9 cellular contexts compared by ENCODE assay signal in genomic region chr16:31451681-31452351, GRCh38. TPM values are rescaled to one million over a fixed set of nuclear protein-coding genes. Genes with fewer than 3 reads are reported as not detected.
DNase-seq lines count a peak whose midpoint lies in the region; ATAC-seq and TF ChIP-seq lines count a peak whose summit lies in the region.
"Had no signal": no experiment of that assay in that cellular context is flagged by ENCODE, and none has a peak within 500 bp of the region (broad histone marks: within the 10 kb centered on the region; RNA-seq: fewer than 3 reads in every experiment).

No MANE protein-coding gene starts in this region.

- peaks cover 4% of the 10 kb centered on the region for H3K36me3 Mint-ChIP-seq in MCF 10A (ENCODE audit: insufficient read depth, unreplicated experiment)

- no peak overlapping the region for H3K27ac ChIP-seq in HEK293 (ENCODE audit: extremely low read depth, low read depth, low read length)
- H3K27ac ChIP-seq in thoracic aorta = peak overlapping the region; percentile 79 to 82

- H3K4me3 ChIP-seq in HEK293 (ENCODE audit: low read depth, low read length) (no peak overlapping the region), thoracic aorta (no peak overlapping the region)
- H3K4me3 ChIP-seq: SK-N-MC had no signal

- H3K9me3 ChIP-seq in HEK293 (ENCODE audit: control insufficient read depth, insufficient read depth, low read depth, low read length) = no peaks in the 10 kb centered on the region
- no peaks in the 10 kb centered on the region for H3K9me3 ChIP-seq in thoracic aorta

- ATAC-seq in thoracic aorta (ENCODE audit: insufficient number of reproducible peaks, low FRiP score, low read depth) = no peak
- no peak for ATAC-seq in GM18505 (IDR thresholded peaks at IDR 0.05; ENCODE audit: unreplicated experiment)

- peaks cover 0 to 11% of the 10 kb centered on the region in 2 experiments; a peak in 1 of 3 replicates for H3K36me3 ChIP-seq in HEK293 (ENCODE audit: control insufficient read depth in 2 of 2, insufficient read depth in 1 of 2, low read length in 2 of 2)
- no peaks in the 10 kb centered on the region for H3K36me3 ChIP-seq in thoracic aorta

- DNase-seq in COLO829 (ENCODE audit: low spot score) (peak; percentile 49), NCI-H524 (lab: John Stamatoyannopoulos, UW) (peak; percentile 37 to 82), MCF 10A (ENCODE audit: unreplicated experiment) (peak; percentile 77), left kidney (ENCODE audit: low read depth, low spot score) (peak; percentile 95), thoracic aorta (ENCODE audit: low spot score) (no peak)
- no peak for DNase-seq in activated CD4-positive, alpha-beta T cell treated with anti-CD3 and anti-CD28 coated beads, Interleukin-2, amount 50 U/mL, for 48 hours

- H3K9me3 Mint-ChIP-seq in MCF 10A (ENCODE audit: unreplicated experiment) = no peaks in the 10 kb centered on the region

- peaks cover 21% of the 10 kb centered on the region for H3K4me1 Mint-ChIP-seq in MCF 10A (ENCODE audit: insufficient read depth, unreplicated experiment)

- POLR2A ChIA-PET in HEK293 (lab: Yijun Ruan, JAX) (interaction anchor here (0.5 to 1.5 kb wide), 8 partner anchors 8 to 1386 kb away, joined by 3 to 6 read pairs (median 4); partner anchors contain the start of genes ALDOA, ARMC5, FUS and KAT8), MCF 10A (lab: Yijun Ruan, JAX) (interaction anchor here (0.6 to 4.8 kb wide), 20 partner anchors 8 to 637 kb away, joined by 3 to 29 read pairs (median 6); partner anchors contain the start of genes ARMC5, FUS, KAT8 and RUSF1)

- H3K27ac Mint-ChIP-seq in MCF 10A (ENCODE audit: low read depth, unreplicated experiment) = peak overlapping the region; percentile 94

- H3K27me3 Mint-ChIP-seq in MCF 10A (ENCODE audit: insufficient read depth, unreplicated experiment) = no peaks in the 10 kb centered on the region

- TF ChIP-seq CTCF in HEK293 (tag by site-specific recombination; IDR thresholded peaks at IDR 0.05) (peak; percentile 78), MCF 10A (IDR thresholded peaks at IDR 0.05; ENCODE audit: unreplicated experiment) (peak; percentile 48), thoracic aorta (IDR thresholded peaks at IDR 0.05) (peak; percentile 64)

- BruUV-seq in MCF 10A (replicated peaks; lab: Mats Ljungman, UMichigan) = no TSS peak

- TF ChIP-seq POLR2A in GM18505 (IDR thresholded peaks at IDR 0.05; ENCODE audit: borderline replicate concordance, extremely low read depth, insufficient read depth, insufficient read length) = no peak

- CTCF ChIA-PET in HEK293 (lab: Yijun Ruan, JAX) (interaction anchor here (0.6 to 5.3 kb wide), 14 partner anchors 8 to 491 kb away, joined by 3 to 27 read pairs (median 3); partner anchors contain the start of genes HSD3B7 and ZNF843), MCF 10A (lab: Yijun Ruan, JAX) (interaction anchor here (0.6 to 2.9 kb wide), 30 partner anchors 8 to 466 kb away, joined by 3 to 26 read pairs (median 4); partner anchors contain the start of gene ZNF843)

- H3K27me3 ChIP-seq in thoracic aorta (replicated peaks; ENCODE audit: insufficient read depth) = no peaks in the 10 kb centered on the region

- intact Hi-C loops in MCF 10A (cut with micrococcal nuclease) = loop anchor here (2.0 to 10.0 kb wide), 3 partner anchors 243 to 421 kb away; partner anchors contain the start of genes STX4 and ZNF267

- H3K4me3 Mint-ChIP-seq in MCF 10A (ENCODE audit: unreplicated experiment) = peak overlapping the region; percentile 12

- peaks cover 12% of the 10 kb centered on the region for H3K4me1 ChIP-seq in HEK293 (ENCODE audit: control insufficient read depth, insufficient read depth, low read length)
- H3K4me1 ChIP-seq in thoracic aorta (ENCODE audit: control insufficient read depth in 1 of 2, low read depth in 2 of 2) = peaks cover 45 to 55% of the 10 kb centered on the region in 2 donors

TF ChIP-seq in HEK293, 187 proteins besides CTCF, POLR2A, EP300 and RAD21 (continues in another document):
- TF ChIP-seq SCRT2 (tag by site-specific recombination; IDR thresholded peaks at IDR 0.05) = peak; percentile 93
- 0 out of 2 replicates have a peak, but pooled peaks have one; percentile 27 for TF ChIP-seq ZNF366 (tag by site-specific recombination; conservative IDR thresholded peaks at IDR 0.05)
- TF ChIP-seq ZNF133 (tag by site-specific recombination; IDR thresholded peaks at IDR 0.05) = no peak
- no peak for TF ChIP-seq ZNF311 (tag by site-specific recombination; IDR thresholded peaks at IDR 0.05; ENCODE audit: borderline replicate concordance)
- TF ChIP-seq, protein P1, sequence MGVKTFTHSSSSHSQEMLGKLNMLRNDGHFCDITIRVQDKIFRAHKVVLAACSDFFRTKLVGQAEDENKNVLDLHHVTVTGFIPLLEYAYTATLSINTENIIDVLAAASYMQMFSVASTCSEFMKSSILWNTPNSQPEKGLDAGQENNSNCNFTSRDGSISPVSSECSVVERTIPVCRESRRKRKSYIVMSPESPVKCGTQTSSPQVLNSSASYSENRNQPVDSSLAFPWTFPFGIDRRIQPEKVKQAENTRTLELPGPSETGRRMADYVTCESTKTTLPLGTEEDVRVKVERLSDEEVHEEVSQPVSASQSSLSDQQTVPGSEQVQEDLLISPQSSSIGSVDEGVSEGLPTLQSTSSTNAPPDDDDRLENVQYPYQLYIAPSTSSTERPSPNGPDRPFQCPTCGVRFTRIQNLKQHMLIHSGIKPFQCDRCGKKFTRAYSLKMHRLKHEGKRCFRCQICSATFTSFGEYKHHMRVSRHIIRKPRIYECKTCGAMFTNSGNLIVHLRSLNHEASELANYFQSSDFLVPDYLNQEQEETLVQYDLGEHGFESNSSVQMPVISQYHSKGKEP (tag by site-specific recombination; IDR thresholded peaks at IDR 0.05) = peak; percentile 79
- TF ChIP-seq ZBTB48 (tag by site-specific recombination; IDR thresholded peaks at IDR 0.05) = no peak
- TF ChIP-seq, protein P2, sequence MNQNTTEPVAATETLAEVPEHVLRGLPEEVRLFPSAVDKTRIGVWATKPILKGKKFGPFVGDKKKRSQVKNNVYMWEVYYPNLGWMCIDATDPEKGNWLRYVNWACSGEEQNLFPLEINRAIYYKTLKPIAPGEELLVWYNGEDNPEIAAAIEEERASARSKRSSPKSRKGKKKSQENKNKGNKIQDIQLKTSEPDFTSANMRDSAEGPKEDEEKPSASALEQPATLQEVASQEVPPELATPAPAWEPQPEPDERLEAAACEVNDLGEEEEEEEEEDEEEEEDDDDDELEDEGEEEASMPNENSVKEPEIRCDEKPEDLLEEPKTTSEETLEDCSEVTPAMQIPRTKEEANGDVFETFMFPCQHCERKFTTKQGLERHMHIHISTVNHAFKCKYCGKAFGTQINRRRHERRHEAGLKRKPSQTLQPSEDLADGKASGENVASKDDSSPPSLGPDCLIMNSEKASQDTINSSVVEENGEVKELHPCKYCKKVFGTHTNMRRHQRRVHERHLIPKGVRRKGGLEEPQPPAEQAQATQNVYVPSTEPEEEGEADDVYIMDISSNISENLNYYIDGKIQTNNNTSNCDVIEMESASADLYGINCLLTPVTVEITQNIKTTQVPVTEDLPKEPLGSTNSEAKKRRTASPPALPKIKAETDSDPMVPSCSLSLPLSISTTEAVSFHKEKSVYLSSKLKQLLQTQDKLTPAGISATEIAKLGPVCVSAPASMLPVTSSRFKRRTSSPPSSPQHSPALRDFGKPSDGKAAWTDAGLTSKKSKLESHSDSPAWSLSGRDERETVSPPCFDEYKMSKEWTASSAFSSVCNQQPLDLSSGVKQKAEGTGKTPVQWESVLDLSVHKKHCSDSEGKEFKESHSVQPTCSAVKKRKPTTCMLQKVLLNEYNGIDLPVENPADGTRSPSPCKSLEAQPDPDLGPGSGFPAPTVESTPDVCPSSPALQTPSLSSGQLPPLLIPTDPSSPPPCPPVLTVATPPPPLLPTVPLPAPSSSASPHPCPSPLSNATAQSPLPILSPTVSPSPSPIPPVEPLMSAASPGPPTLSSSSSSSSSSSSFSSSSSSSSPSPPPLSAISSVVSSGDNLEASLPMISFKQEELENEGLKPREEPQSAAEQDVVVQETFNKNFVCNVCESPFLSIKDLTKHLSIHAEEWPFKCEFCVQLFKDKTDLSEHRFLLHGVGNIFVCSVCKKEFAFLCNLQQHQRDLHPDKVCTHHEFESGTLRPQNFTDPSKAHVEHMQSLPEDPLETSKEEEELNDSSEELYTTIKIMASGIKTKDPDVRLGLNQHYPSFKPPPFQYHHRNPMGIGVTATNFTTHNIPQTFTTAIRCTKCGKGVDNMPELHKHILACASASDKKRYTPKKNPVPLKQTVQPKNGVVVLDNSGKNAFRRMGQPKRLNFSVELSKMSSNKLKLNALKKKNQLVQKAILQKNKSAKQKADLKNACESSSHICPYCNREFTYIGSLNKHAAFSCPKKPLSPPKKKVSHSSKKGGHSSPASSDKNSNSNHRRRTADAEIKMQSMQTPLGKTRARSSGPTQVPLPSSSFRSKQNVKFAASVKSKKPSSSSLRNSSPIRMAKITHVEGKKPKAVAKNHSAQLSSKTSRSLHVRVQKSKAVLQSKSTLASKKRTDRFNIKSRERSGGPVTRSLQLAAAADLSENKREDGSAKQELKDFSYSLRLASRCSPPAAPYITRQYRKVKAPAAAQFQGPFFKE (tag by site-specific recombination; IDR thresholded peaks at IDR 0.05; ENCODE audit: borderline replicate concordance) = no peak
- TF ChIP-seq PRDM1 (tag by site-specific recombination; IDR thresholded peaks at IDR 0.05) = peak; percentile 72
- no peak for TF ChIP-seq ZNF473 (tag by site-specific recombination; IDR thresholded peaks at IDR 0.05)
- TF ChIP-seq ZNF10 (tag by site-specific recombination; IDR thresholded peaks at IDR 0.05) = no peak
- TF ChIP-seq ZNF211 (tag by site-specific recombination; IDR thresholded peaks at IDR 0.05; ENCODE audit: low read depth) = no peak
- TF ChIP-seq ZNF121 (tag by site-specific recombination; IDR thresholded peaks at IDR 0.05) = peak; percentile 73
- peak; percentile 53 for TF ChIP-seq ZIC2 (tag by site-specific recombination; IDR thresholded peaks at IDR 0.05)
- TF ChIP-seq ZNF335 (tag by site-specific recombination; conservative IDR thresholded peaks at IDR 0.05) = peak; percentile 65
- 0 out of 2 replicates have a peak, but pooled peaks have one; percentile 34 for TF ChIP-seq TRIM28 (IDR thresholded peaks at IDR 0.05; ENCODE audit: borderline replicate concordance, low read length)
- TF ChIP-seq ZNF600 (tag by site-specific recombination; IDR thresholded peaks at IDR 0.05) = peak; percentile 78
- TF ChIP-seq ZFHX2 (tag by site-specific recombination; conservative IDR thresholded peaks at IDR 0.05) = no peak
- peak; percentile 79 for TF ChIP-seq ZNF341 (tag by site-specific recombination; IDR thresholded peaks at IDR 0.05; ENCODE audit: low read depth)

RNA-seq across cellular contexts. Expression of gene ARMC5, which starts 7.5 kb away (rescaled TPM):
- total RNA-seq in MCF 10A (2022) (8.1 and 10.1 TPM in 2 replicates), thoracic aorta (10 to 100 TPM in 1 of 2 donors, 1 to 10 TPM in 1; 8.8 to 10.8 TPM)

RNA-seq across cellular contexts. Expression of gene ZNF843, which starts 9.2 kb away (rescaled TPM):
- 0.19 and 0.29 TPM in 2 replicates for total RNA-seq in MCF 10A (2022)
- total RNA-seq in thoracic aorta = 1 to 10 TPM; 1.1 to 1.9 TPM

RNA-seq across cellular contexts. Expression of gene TGFB1I1, which starts 20.1 kb away (rescaled TPM):
- total RNA-seq in MCF 10A (2022) = 14.2 and 14.7 TPM in 2 replicates
- 100 to 1,000 TPM; 192 to 231 TPM for total RNA-seq in thoracic aorta

RNA-seq across cellular contexts. Expression of gene COX6A2, which starts 23.7 kb away (rescaled TPM):
- total RNA-seq in MCF 10A (2022) (not detected in 2 replicates), thoracic aorta (not detected)

RNA-seq across cellular contexts. Expression of gene SLC5A2, which starts 31.1 kb away (rescaled TPM):
- not detected in 2 replicates for total RNA-seq in MCF 10A (2022)
- under 1 TPM in 1 of 2 donors, not detected in 1; 0.85 TPM for total RNA-seq in thoracic aorta

Comparison
In these comparisons a context has a peak if more than half of its experiments do, and no peak if none do; other contexts are left out.
1. DNase-seq: peak in COLO829 (single experiment), NCI-H524 (2 of 2), MCF 10A (single experiment) and left kidney (single experiment); none in thoracic aorta (single experiment) and activated CD4-positive, alpha-beta T cell treated with anti-CD3 and anti-CD28 coated beads, Interleukin-2, amount 50 U/mL, for 48 hours (0 of 2).
2. RNA of gene TGFB1I1, which starts 20.1 kb away (total RNA-seq): 192 to 231 TPM in thoracic aorta; 14.2 to 14.7 TPM in MCF 10A; every median in the first group is over 10 times any median in the second.
3. Peak in every context shown above with its lines, with median percentiles within 50 percentile points of each other: CTCF ChIP-seq.